In genomic region chr1:206635983-206636354, GRCh38 we compare ENCODE assay signal across 8 cellular contexts. TPM values are rescaled to one million over a fixed set of nuclear protein-coding genes. Genes with fewer than 3 reads are reported as not detected.
A peak's percentile ranks its signal among the peaks of the same experiment; 100 is the strongest.
DNase-seq lines count a peak whose midpoint lies in the region; ATAC-seq, FAIRE-seq and TF ChIP-seq lines count a peak whose summit lies in the region.

No MANE protein-coding gene starts in this region.

- intact Hi-C loops in adrenal gland (cut with DNase I): loop anchor here (2.0 to 10.0 kb wide), 3 partner anchors 29 to 279 kb away; no protein-coding TSS in a partner anchor
- intact Hi-C loops in HepG2 (cut with micrococcal nuclease; ENCODE audit: unreplicated experiment): no loop called here

- POLR2A ChIA-PET in HepG2 (lab: Yijun Ruan, JAX): interaction anchor here (1.0 to 1.9 kb wide), 6 partner anchors 13 to 64 kb away, joined by 3 to 19 read pairs (median 6); partner anchors contain the start of gene EIF2D

- FAIRE-seq in HepG2 (lab: Jason Lieb, UNC): no peak

- H3K27ac Mint-ChIP-seq in IgD-negative memory B cell (no peak overlapping the region), type B pancreatic cell (no peak overlapping the region)

- DNase-seq in adrenal gland (no peak), HepG2 (ENCODE audit: low spot score) (no peak), type B pancreatic cell (ENCODE audit: extremely low spot score, unreplicated experiment) (no peak), AML-193 (lab: John Stamatoyannopoulos, UW) (no peak)
- no peak for DNase-seq in effector CD4-positive, alpha-beta T cell
- DNase-seq in activated CD4-positive, alpha-beta T cell treated with anti-CD3 and anti-CD28 coated beads for 48 hours: no peak

- no peaks in the 10 kb centered on the region for H3K9me3 ChIP-seq in adrenal gland (replicated peaks in 1 of 3)
- H3K9me3 ChIP-seq in HepG2 (ENCODE audit: low read length): no peaks in the 10 kb centered on the region

- peak overlapping the region; percentile 61 for H3K9ac ChIP-seq in HepG2 (ENCODE audit: insufficient read depth, low read depth, low read length)

- H3K4me2 ChIP-seq in HepG2 (ENCODE audit: low read depth, low read length): peak overlapping the region; percentile 87

- H3K27me3 Mint-ChIP-seq in IgD-negative memory B cell (peaks cover 5% of the 10 kb centered on the region), type B pancreatic cell (peaks cover 39% of the 10 kb centered on the region)

- TF ChIP-seq RAD21 in HepG2 (CRISPR knock-in tag; IDR thresholded peaks at IDR 0.05): no peak

- H3K4me1 ChIP-seq in adrenal gland (replicated peaks in 1 of 2): peaks cover 8 to 28% of the 10 kb centered on the region in 2 donors
- H3K4me1 ChIP-seq in HepG2 (ENCODE audit: insufficient read depth, low read length): peaks cover 26% of the 10 kb centered on the region

- BruUV-seq in HepG2 (replicated peaks; lab: Mats Ljungman, UMichigan): no TSS peak

- in situ Hi-C loops in HepG2 (cut with HindIII; ENCODE audit: extremely low pct_ligation_motif_present, low pct_unique_long_range_greater_than_20kb): loop anchor here (25.0 kb wide), 1 partner anchor 276 kb away; the partner anchor contains the start of gene FCMR

- H3K4me3 Mint-ChIP-seq in IgD-negative memory B cell (peak overlapping the region; percentile 71 to 94 (median 87)), type B pancreatic cell (peak overlapping the region; percentile 88)

- TF ChIP-seq EP300 in HepG2 (IDR thresholded peaks at IDR 0.05; ENCODE audit: low read depth in 2 of 2, low read length in 2 of 2) (no peak), HepG2 (CRISPR knock-in tag; IDR thresholded peaks at IDR 0.05; ENCODE audit: borderline replicate concordance) (no peak)

- no peaks in the 10 kb centered on the region for H3K27me3 ChIP-seq in adrenal gland
- peaks cover 0 to 3% of the 10 kb centered on the region in 2 experiments; a peak in 2 of 5 replicates for H3K27me3 ChIP-seq in HepG2 (ENCODE audit: control insufficient read depth in 1 of 2, insufficient read depth in 2 of 2, low read length in 2 of 2)

- TF ChIP-seq POLR2A in adrenal gland (IDR thresholded peaks at IDR 0.05): no peak
- no peak for TF ChIP-seq POLR2A in HepG2 (IDR thresholded peaks at IDR 0.05; ENCODE audit: insufficient read depth in 1 of 2, low read depth in 2 of 2, low read length in 2 of 2)

- no peaks in the 10 kb centered on the region for H3K9me3 Mint-ChIP-seq in IgD-negative memory B cell
- H3K9me3 Mint-ChIP-seq in type B pancreatic cell: no peaks in the 10 kb centered on the region

- no peaks in the 10 kb centered on the region for H3K36me3 Mint-ChIP-seq in IgD-negative memory B cell
- no peaks in the 10 kb centered on the region for H3K36me3 Mint-ChIP-seq in type B pancreatic cell

- H3K27ac ChIP-seq in adrenal gland: peak overlapping the region in 3 of 5 donors; percentile 44 to 85 (median 81)
- no peak overlapping the region for H3K27ac ChIP-seq in HepG2 (ENCODE audit: extremely low read length, insufficient read depth, low read length)

- H3K79me2 ChIP-seq in HepG2 (ENCODE audit: insufficient read depth, low read length): no peaks in the 10 kb centered on the region

- peaks cover 9 to 18% (median 15%) of the 10 kb centered on the region in 3 donors for H3K4me1 Mint-ChIP-seq in IgD-negative memory B cell
- H3K4me1 Mint-ChIP-seq in type B pancreatic cell (ENCODE audit: unreplicated experiment): peaks cover 26% of the 10 kb centered on the region

- WGBS in adrenal gland, 4 donors: 6 to 9% (median 7%) methylated on average over 11 to 13 of the region's 13 CpGs
- 35% methylated on average over 13 of the region's 13 CpGs for WGBS in HepG2 (ENCODE audit: low lambda C conversion rate)

- H2AFZ ChIP-seq in HepG2 (ENCODE audit: low read length): no peak overlapping the region

- CTCF ChIA-PET in HepG2 (lab: Yijun Ruan, JAX; ENCODE audit: low intra/inter-chr PET ratio, low total read pairs): interaction anchor here (3.2 kb wide), 1 partner anchor 28 kb away, joined by 33 read pairs; no protein-coding TSS in a partner anchor

- H3K4me3 ChIP-seq in GM08714 (ENCODE audit: low read length) (peak overlapping the region; percentile 80), adrenal gland (peak overlapping the region; percentile 37 to 97 (median 80)), HepG2 (replicated peaks in 1 of 3; ENCODE audit: insufficient read depth in 1 of 3, low read depth in 2 of 3, low read length in 3 of 3) (peak overlapping the region; percentile 68 to 83 (median 81))

- TF ChIP-seq CTCF in adrenal gland (IDR thresholded peaks at IDR 0.05) (no peak), HepG2 (CRISPR knock-in tag; IDR thresholded peaks at IDR 0.05) (no peak), type B pancreatic cell (conservative IDR thresholded peaks at IDR 0.05) (no peak)

- H3K36me3 ChIP-seq in adrenal gland (replicated peaks in 1 of 2): peaks cover 0 to 3% of the 10 kb centered on the region in 2 donors
- no peaks in the 10 kb centered on the region for H3K36me3 ChIP-seq in HepG2 (replicated peaks in 1 of 2; ENCODE audit: control insufficient read depth in 1 of 2, insufficient read depth in 2 of 2, low read length in 2 of 2)

- peak; percentile 12 for ATAC-seq in HepG2

- H4K20me1 ChIP-seq in HepG2 (ENCODE audit: insufficient read depth, low read length): no peaks in the 10 kb centered on the region

RNA-seq across cellular contexts. Expression of gene DYRK3, which starts 0.6 kb away (rescaled TPM):
- polyA plus RNA-seq in IgD-negative memory B cell (0.31 TPM), adrenal gland (1 to 10 TPM; 2.9 to 6.6 (median 3.4) TPM), HepG2 (2011; rRNA removed) (0.48 and 0.50 TPM in 2 replicates)
- total RNA-seq in adrenal gland (1 to 10 TPM; 2.9 to 6.3 (median 5.6) TPM), HepG2 (2016; rRNA removed; fragmentation: Illumina TruSeq; extraction: Trizol) (2.8 and 4.1 TPM in 2 replicates), type B pancreatic cell (ENCODE audit: low replicate concordance) (1.0 and 7.2 TPM in 2 replicates)
- total RNA-seq in HepG2 (2016; cell fraction: cytosol; rRNA removed; fragmentation: Illumina TruSeq; extraction: Trizol; ENCODE audit: low read depth): 0.44 and 0.81 TPM in 2 replicates
- 3.1 and 4.0 TPM in 2 replicates for total RNA-seq in HepG2 (2016; cell fraction: insoluble cytoplasmic fraction; rRNA removed; fragmentation: Illumina TruSeq; extraction: Trizol)
- 1.4 and 1.5 TPM in 2 replicates for total RNA-seq in HepG2 (2016; cell fraction: membrane; rRNA removed; fragmentation: Illumina TruSeq; extraction: Trizol)
- total RNA-seq in HepG2 (2016; cell fraction: nucleus; rRNA removed; fragmentation: Illumina TruSeq; extraction: Trizol): 1.7 and 2.7 TPM in 2 replicates
- polyA plus RNA-seq in HepG2 (2011; cell fraction: cytosol; rRNA removed): 0.31 and 0.43 TPM in 2 replicates
- polyA plus RNA-seq in HepG2 (2011; cell fraction: nucleus; rRNA removed): 0.29 and 0.58 TPM in 2 replicates
- polyA plus RNA-seq in HepG2 (2012): 0.40 and 0.43 TPM in 2 replicates
- polyA plus RNA-seq in HepG2 (2016; cell fraction: cytosol; fragmentation: Illumina TruSeq; extraction: Trizol; ENCODE audit: low read depth): 0.10 and 0.25 TPM in 2 replicates
- polyA plus RNA-seq in HepG2 (2016; cell fraction: insoluble cytoplasmic fraction; fragmentation: Illumina TruSeq; extraction: Trizol; ENCODE audit: low read depth): 1.7 and 2.1 TPM in 2 replicates
- polyA plus RNA-seq in HepG2 (2016; cell fraction: membrane; fragmentation: Illumina TruSeq; extraction: Trizol; ENCODE audit: low read depth): 0.34 and 0.35 TPM in 2 replicates
- 1.0 and 1.5 TPM in 2 replicates for polyA plus RNA-seq in HepG2 (2016; cell fraction: nucleus; fragmentation: Illumina TruSeq; extraction: Trizol; ENCODE audit: insufficient read depth, low read depth)
- 0.80 and 17.9 TPM in 2 replicates for polyA minus RNA-seq in HepG2 (2011; rRNA and poly(A)+ RNA removed; ENCODE audit: low replicate concordance)
- 0.40 and 1.7 TPM in 2 replicates for polyA minus RNA-seq in HepG2 (2011; cell fraction: cytosol; rRNA and poly(A)+ RNA removed)
- 1.2 and 2.0 TPM in 2 replicates for polyA minus RNA-seq in HepG2 (2011; cell fraction: nucleus; rRNA and poly(A)+ RNA removed)

RNA-seq across cellular contexts. Expression of gene EIF2D, which starts 23.7 kb away (rescaled TPM):
- 40.4 TPM for polyA plus RNA-seq in IgD-negative memory B cell
- 10 to 100 TPM; 31.6 to 73.1 (median 52.2) TPM for total RNA-seq in adrenal gland
- 10 to 100 TPM; 39.5 to 95.4 (median 78.6) TPM for polyA plus RNA-seq in adrenal gland
- total RNA-seq in HepG2 (2016; rRNA removed; fragmentation: Illumina TruSeq; extraction: Trizol): 45.1 and 47.5 TPM in 2 replicates
- total RNA-seq in HepG2 (2016; cell fraction: cytosol; rRNA removed; fragmentation: Illumina TruSeq; extraction: Trizol; ENCODE audit: low read depth): 43.1 and 44.2 TPM in 2 replicates
- 44.4 and 45.6 TPM in 2 replicates for total RNA-seq in HepG2 (2016; cell fraction: insoluble cytoplasmic fraction; rRNA removed; fragmentation: Illumina TruSeq; extraction: Trizol)
- total RNA-seq in HepG2 (2016; cell fraction: membrane; rRNA removed; fragmentation: Illumina TruSeq; extraction: Trizol): 66.4 and 71.1 TPM in 2 replicates
- 33.0 and 33.9 TPM in 2 replicates for total RNA-seq in HepG2 (2016; cell fraction: nucleus; rRNA removed; fragmentation: Illumina TruSeq; extraction: Trizol)
- 61.1 and 64.9 TPM in 2 replicates for polyA plus RNA-seq in HepG2 (2011; rRNA removed)
- 57.5 and 59.2 TPM in 2 replicates for polyA plus RNA-seq in HepG2 (2011; cell fraction: cytosol; rRNA removed)
- polyA plus RNA-seq in HepG2 (2011; cell fraction: nucleus; rRNA removed): 50.4 and 55.0 TPM in 2 replicates
- polyA plus RNA-seq in HepG2 (2012): 35.2 and 37.1 TPM in 2 replicates
- 51.1 and 52.3 TPM in 2 replicates for polyA plus RNA-seq in HepG2 (2016; cell fraction: cytosol; fragmentation: Illumina TruSeq; extraction: Trizol; ENCODE audit: low read depth)
- polyA plus RNA-seq in HepG2 (2016; cell fraction: insoluble cytoplasmic fraction; fragmentation: Illumina TruSeq; extraction: Trizol; ENCODE audit: low read depth): 56.4 and 58.1 TPM in 2 replicates
- 76.1 and 77.6 TPM in 2 replicates for polyA plus RNA-seq in HepG2 (2016; cell fraction: membrane; fragmentation: Illumina TruSeq; extraction: Trizol; ENCODE audit: low read depth)
- 56.2 and 57.6 TPM in 2 replicates for polyA plus RNA-seq in HepG2 (2016; cell fraction: nucleus; fragmentation: Illumina TruSeq; extraction: Trizol; ENCODE audit: insufficient read depth, low read depth)
- polyA minus RNA-seq in HepG2 (2011; rRNA and poly(A)+ RNA removed; ENCODE audit: low replicate concordance): 48.8 and 93.5 TPM in 2 replicates
- 21.5 and 22.3 TPM in 2 replicates for polyA minus RNA-seq in HepG2 (2011; cell fraction: cytosol; rRNA and poly(A)+ RNA removed)
- 31.9 and 36.3 TPM in 2 replicates for polyA minus RNA-seq in HepG2 (2011; cell fraction: nucleus; rRNA and poly(A)+ RNA removed)
- total RNA-seq in type B pancreatic cell (ENCODE audit: low replicate concordance): 38.2 and 45.7 TPM in 2 replicates

RNA-seq across cellular contexts. Expression of gene MAPKAPK2, which starts 48.7 kb away (rescaled TPM):
- polyA plus RNA-seq in IgD-negative memory B cell (4.1 TPM), adrenal gland (10 to 100 TPM; 66.6 to 80.7 (median 71.6) TPM), HepG2 (2011; rRNA removed) (34.0 and 40.1 TPM in 2 replicates)
- total RNA-seq in adrenal gland (100 to 1,000 TPM in 4 of 8 donors, 10 to 100 TPM in 4; 40.7 to 129 (median 96.0) TPM), HepG2 (2016; rRNA removed; fragmentation: Illumina TruSeq; extraction: Trizol) (14.5 and 16.6 TPM in 2 replicates), type B pancreatic cell (ENCODE audit: low replicate concordance) (62.3 and 63.1 TPM in 2 replicates)
- total RNA-seq in HepG2 (2016; cell fraction: cytosol; rRNA removed; fragmentation: Illumina TruSeq; extraction: Trizol; ENCODE audit: low read depth): 11.7 and 13.0 TPM in 2 replicates
- total RNA-seq in HepG2 (2016; cell fraction: insoluble cytoplasmic fraction; rRNA removed; fragmentation: Illumina TruSeq; extraction: Trizol): 11.8 and 16.6 TPM in 2 replicates
- total RNA-seq in HepG2 (2016; cell fraction: membrane; rRNA removed; fragmentation: Illumina TruSeq; extraction: Trizol): 26.9 and 28.5 TPM in 2 replicates
- total RNA-seq in HepG2 (2016; cell fraction: nucleus; rRNA removed; fragmentation: Illumina TruSeq; extraction: Trizol): 15.3 TPM in 2 replicates
- polyA plus RNA-seq in HepG2 (2011; cell fraction: cytosol; rRNA removed): 28.8 and 30.9 TPM in 2 replicates
- polyA plus RNA-seq in HepG2 (2011; cell fraction: nucleus; rRNA removed): 60.6 and 63.0 TPM in 2 replicates
- 17.3 and 31.0 TPM in 2 replicates for polyA plus RNA-seq in HepG2 (2012)
- 13.8 and 14.2 TPM in 2 replicates for polyA plus RNA-seq in HepG2 (2016; cell fraction: cytosol; fragmentation: Illumina TruSeq; extraction: Trizol; ENCODE audit: low read depth)
- 17.8 and 22.4 TPM in 2 replicates for polyA plus RNA-seq in HepG2 (2016; cell fraction: insoluble cytoplasmic fraction; fragmentation: Illumina TruSeq; extraction: Trizol; ENCODE audit: low read depth)
- 32.7 and 35.8 TPM in 2 replicates for polyA plus RNA-seq in HepG2 (2016; cell fraction: membrane; fragmentation: Illumina TruSeq; extraction: Trizol; ENCODE audit: low read depth)
- polyA plus RNA-seq in HepG2 (2016; cell fraction: nucleus; fragmentation: Illumina TruSeq; extraction: Trizol; ENCODE audit: insufficient read depth, low read depth): 41.1 and 43.4 TPM in 2 replicates
- polyA minus RNA-seq in HepG2 (2011; rRNA and poly(A)+ RNA removed; ENCODE audit: low replicate concordance): 50.0 and 68.4 TPM in 2 replicates
- polyA minus RNA-seq in HepG2 (2011; cell fraction: cytosol; rRNA and poly(A)+ RNA removed): 15.6 and 16.3 TPM in 2 replicates
- 24.2 and 25.9 TPM in 2 replicates for polyA minus RNA-seq in HepG2 (2011; cell fraction: nucleus; rRNA and poly(A)+ RNA removed)
